Comparison of ENCODE assay signal across 1 cellular context in the genomic region with DNA sequence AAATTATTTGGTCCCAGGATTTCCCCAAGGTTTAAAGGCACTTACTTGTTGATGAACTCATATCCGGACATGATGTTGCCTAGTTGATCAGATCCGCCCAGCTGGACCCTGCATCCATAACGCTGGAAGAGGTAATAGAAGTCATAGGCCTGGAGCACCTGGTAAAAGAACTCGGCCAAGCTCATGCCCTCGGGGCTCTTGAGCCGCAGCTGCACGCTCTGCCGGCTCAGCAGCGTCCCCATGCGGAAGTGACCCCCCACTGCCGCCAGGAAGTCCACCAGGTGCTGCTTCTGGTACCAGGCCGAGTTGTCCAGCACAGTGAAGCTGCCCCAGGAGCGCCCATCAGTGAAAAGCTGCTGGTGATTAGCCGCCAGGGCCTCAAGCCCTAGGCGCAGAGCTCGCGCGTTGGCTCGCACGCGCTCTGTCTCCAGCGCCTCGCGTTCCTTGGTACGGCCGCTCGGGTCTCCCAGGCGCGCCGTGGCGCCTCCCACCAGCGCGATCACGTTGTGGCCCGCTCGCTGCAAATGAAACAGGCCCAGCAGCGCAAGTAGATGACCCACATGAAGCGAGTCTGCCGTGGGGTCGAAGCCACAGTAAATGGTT.
TF ChIP-seq lines count a peak whose summit lies in the region.

No MANE protein-coding gene starts in this region.

TF ChIP-seq in SK-N-SH treated with all-trans-retinoic acid at 6 μM for 48 hours, 23 proteins besides CTCF, POLR2A, EP300 and RAD21 (continued from another document):
- TF ChIP-seq, protein P1, sequence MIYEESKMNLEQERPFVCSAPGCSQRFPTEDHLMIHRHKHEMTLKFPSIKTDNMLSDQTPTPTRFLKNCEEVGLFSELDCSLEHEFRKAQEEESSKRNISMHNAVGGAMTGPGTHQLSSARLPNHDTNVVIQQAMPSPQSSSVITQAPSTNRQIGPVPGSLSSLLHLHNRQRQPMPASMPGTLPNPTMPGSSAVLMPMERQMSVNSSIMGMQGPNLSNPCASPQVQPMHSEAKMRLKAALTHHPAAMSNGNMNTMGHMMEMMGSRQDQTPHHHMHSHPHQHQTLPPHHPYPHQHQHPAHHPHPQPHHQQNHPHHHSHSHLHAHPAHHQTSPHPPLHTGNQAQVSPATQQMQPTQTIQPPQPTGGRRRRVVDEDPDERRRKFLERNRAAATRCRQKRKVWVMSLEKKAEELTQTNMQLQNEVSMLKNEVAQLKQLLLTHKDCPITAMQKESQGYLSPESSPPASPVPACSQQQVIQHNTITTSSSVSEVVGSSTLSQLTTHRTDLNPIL (CRISPR knock-in tag; IDR thresholded peaks at IDR 0.05; ENCODE audit: low read depth): no peak
- no peak for TF ChIP-seq ZNF8 (CRISPR knock-in tag; IDR thresholded peaks at IDR 0.05)
- TF ChIP-seq GLIS3 (CRISPR knock-in tag; IDR thresholded peaks at IDR 0.05): no peak
- no peak for TF ChIP-seq ZFP30 (CRISPR knock-in tag; IDR thresholded peaks at IDR 0.05)
- 0 out of 2 replicates have a peak, but pooled peaks have one; percentile 57 for TF ChIP-seq ZFP3 (CRISPR knock-in tag; IDR thresholded peaks at IDR 0.05)
- no peak for TF ChIP-seq PPARA (CRISPR knock-in tag; IDR thresholded peaks at IDR 0.05; ENCODE audit: borderline replicate concordance)
- 0 out of 2 replicates have a peak, but pooled peaks have one; percentile 34 for TF ChIP-seq SNAI2 (CRISPR knock-in tag; IDR thresholded peaks at IDR 0.05)
- no peak for TF ChIP-seq ARNTL (CRISPR knock-in tag; IDR thresholded peaks at IDR 0.05; ENCODE audit: borderline replicate concordance, low read depth)
